8 cellular contexts compared by ENCODE assay signal in the genomic region with DNA sequence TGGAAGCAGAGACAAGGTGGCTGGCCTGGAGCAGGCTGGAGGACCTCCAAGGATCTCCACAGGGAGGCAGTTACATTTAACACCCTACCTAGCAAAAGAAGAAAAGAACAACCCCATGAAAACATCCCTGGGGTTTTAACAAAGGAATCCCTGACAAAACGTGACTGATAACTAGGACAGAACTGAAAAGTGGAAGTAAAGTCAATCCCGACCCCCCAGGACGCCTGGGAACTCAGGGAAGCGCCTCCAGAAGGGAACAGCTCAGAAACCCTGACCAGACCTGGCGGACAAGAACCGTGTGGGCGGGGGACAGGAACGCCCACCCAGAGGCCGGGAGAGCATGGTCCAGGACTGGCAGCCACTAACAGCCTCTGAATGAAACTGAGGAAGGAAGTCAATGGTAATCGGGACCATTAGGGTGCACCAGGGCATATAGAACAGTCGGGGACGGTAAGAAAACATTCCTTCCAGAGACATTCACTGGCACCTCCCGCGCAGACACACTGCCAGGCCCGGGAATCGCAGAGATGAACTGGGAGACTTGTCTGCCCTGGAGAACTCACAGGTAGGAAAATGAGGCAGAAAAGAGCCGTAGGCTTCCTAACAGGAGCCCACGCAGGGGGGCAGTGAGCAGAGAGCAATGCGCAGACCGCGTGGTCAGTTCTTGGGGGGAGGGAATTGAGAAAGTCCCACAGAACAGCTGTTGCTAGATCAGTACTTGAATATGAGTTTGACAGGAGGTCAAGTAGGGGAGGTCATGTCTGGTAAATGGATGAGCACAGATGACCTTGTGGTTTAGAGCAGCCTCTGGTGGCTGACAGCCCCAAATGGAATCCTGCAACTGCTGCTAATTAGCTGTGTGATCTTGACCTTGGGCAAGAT. TPM values are rescaled to one million over a fixed set of nuclear protein-coding genes. Genes with fewer than 3 reads are reported as not detected.
DNase-seq lines count a peak whose midpoint lies in the region; ATAC-seq, FAIRE-seq and TF ChIP-seq lines count a peak whose summit lies in the region.

No MANE protein-coding gene starts in this region.

- POLR2A ChIA-PET in endothelial cell of umbilical vein (lab: Charles Lee): interaction anchor here (0.9 kb wide), 1 partner anchor 150 kb away, joined by 3 read pairs; a partner anchor contains a TSS

- peak; percentile 58 for ATAC-seq in memory B cell (ENCODE audit: low read depth)

- peak overlapping the region; percentile 66 for H2AFZ ChIP-seq in endothelial cell of umbilical vein (ENCODE audit: low read depth, low read length)

- peak overlapping the region; percentile 57 for H3K4me3 ChIP-seq in GM06990 (replicated peaks; ENCODE audit: low read depth, low read length)
- peak overlapping the region in 2 of 3 experiments; percentile 35 to 49 for H3K4me3 ChIP-seq in endothelial cell of umbilical vein (replicated peaks in 1 of 3; ENCODE audit: insufficient read depth in 1 of 3, low read depth in 1 of 3, low read length in 3 of 3)
- peak overlapping the region in 1 of 3 donors; percentile 54 for H3K4me3 ChIP-seq in thyroid gland (replicated peaks in 1 of 3)

- no TSS peak for BruUV-seq in endothelial cell of umbilical vein (replicated peaks; lab: Mats Ljungman, UMichigan)

- H3K9me3 Mint-ChIP-seq in HFFc6 (no peaks in the 10 kb centered on the region), memory B cell (no peaks in the 10 kb centered on the region)
- no peaks in the 10 kb centered on the region for H3K9me3 Mint-ChIP-seq in T-helper 2 cell treated with Interferon-gamma antibody and Interleukin-4, amounts not matched to agents 5 μg/mL and 100 μg/mL, for 36 hours

- dilution Hi-C loops in endothelial cell of umbilical vein (cut with MboI; ENCODE audit: extremely low pct_ligation_motif_present, low sequenced_read_pairs): no loop called here

- H3K79me2 ChIP-seq in endothelial cell of umbilical vein (ENCODE audit: control insufficient read depth, insufficient read depth, low read length): peaks cover 35% of the 10 kb centered on the region

- TF ChIP-seq CTCF in 22Rv1 (IDR thresholded peaks at IDR 0.05) (peak; percentile 85), GM06990 (IDR thresholded peaks at IDR 0.05; ENCODE audit: insufficient read depth, low read length, poor library complexity, severe bottlenecking) (peak; percentile 93), HFFc6 (IDR thresholded peaks at IDR 0.05) (peak; percentile 73), endothelial cell of umbilical vein (IDR thresholded peaks at IDR 0.05; ENCODE audit: extremely low read depth in 1 of 2, insufficient read depth in 1 of 2, low read depth in 1 of 2, low read length in 2 of 2) (peak; percentile 68 to 73), thyroid gland (IDR thresholded peaks at IDR 0.05) (peak in 5 of 6 experiments; percentile 18 to 71 (median 57))

- peak overlapping the region; percentile 84 for H3K4me3 Mint-ChIP-seq in HFFc6
- H3K4me3 Mint-ChIP-seq in T-helper 2 cell treated with Interferon-gamma antibody and Interleukin-4, amounts not matched to agents 5 μg/mL and 100 μg/mL, for 36 hours: peak overlapping the region; percentile 75
- peak overlapping the region; percentile 88 for H3K4me3 Mint-ChIP-seq in memory B cell

- H3K9me1 ChIP-seq in endothelial cell of umbilical vein (replicated peaks; ENCODE audit: control insufficient read depth, extremely low read depth, insufficient read depth, low read length): no peaks in the 10 kb centered on the region

- intact Hi-C loops in endothelial cell of umbilical vein (cut with micrococcal nuclease) (loop anchor here (1.0 to 2.0 kb wide), 4 partner anchors 52 to 422 kb away; no protein-coding TSS in a partner anchor), thyroid gland (cut with DNase I) (loop anchor here (5.0 to 10.0 kb wide), 2 partner anchors 102 to 140 kb away; a partner anchor contains a TSS)

- H3K4me2 ChIP-seq in endothelial cell of umbilical vein (ENCODE audit: insufficient read depth, low read length): peak overlapping the region; percentile 67

- H3K27me3 Mint-ChIP-seq in HFFc6 (ENCODE audit: insufficient read depth) (peaks cover 12% of the 10 kb centered on the region), memory B cell (peaks cover 2% of the 10 kb centered on the region)
- H3K27me3 Mint-ChIP-seq in T-helper 2 cell treated with Interferon-gamma antibody and Interleukin-4, amounts not matched to agents 5 μg/mL and 100 μg/mL, for 36 hours (ENCODE audit: low read depth): peaks cover 63% of the 10 kb centered on the region

- no peaks in the 10 kb centered on the region for H4K20me1 ChIP-seq in endothelial cell of umbilical vein (replicated peaks; ENCODE audit: control insufficient read depth, extremely low read depth, insufficient read depth, low read length)

- WGBS in thyroid gland, 2 donors: 37 to 40% methylated on average over 21 of the region's 21 CpGs

- H3K4me1 ChIP-seq in endothelial cell of umbilical vein (ENCODE audit: control insufficient read depth, extremely low read depth, insufficient read depth, low read length) (peaks cover 37% of the 10 kb centered on the region), thyroid gland (peaks cover 12 to 30% of the 10 kb centered on the region in 2 donors)

- H3K27ac ChIP-seq in 22Rv1 (peak overlapping the region; percentile 67), endothelial cell of umbilical vein (ENCODE audit: insufficient read depth, low read depth, low read length) (peak overlapping the region; percentile 68), thyroid gland (peak overlapping the region in 2 of 3 donors; percentile 60 to 83)

- H3K36me3 Mint-ChIP-seq in HFFc6 (ENCODE audit: low read depth) (no peaks in the 10 kb centered on the region), memory B cell (no peaks in the 10 kb centered on the region)
- H3K36me3 Mint-ChIP-seq in T-helper 2 cell treated with Interferon-gamma antibody and Interleukin-4, amounts not matched to agents 5 μg/mL and 100 μg/mL, for 36 hours (ENCODE audit: low read depth): no peaks in the 10 kb centered on the region

- TF ChIP-seq POLR2A in endothelial cell of umbilical vein (IDR thresholded peaks at IDR 0.05; ENCODE audit: low read depth, low read length) (no peak), thyroid gland (IDR thresholded peaks at IDR 0.05) (no peak)

- peak; percentile 35 for DNase-seq in GM06990 (ENCODE audit: extremely low read depth, insufficient read length)
- DNase-seq in HFFc6: peak; percentile 10
- peak; percentile 57 for DNase-seq in NAMALWA (ENCODE audit: low spot score)
- DNase-seq in T-helper 2 cell treated with Interferon-gamma antibody and Interleukin-4, amounts not matched to agents 5 μg/mL and 100 μg/mL, for 36 hours (ENCODE audit: low spot score): no peak
- peak; percentile 79 for DNase-seq in endothelial cell of umbilical vein (ENCODE audit: low read depth, low spot score)
- DNase-seq in memory B cell (ENCODE audit: low spot score in 2 of 2): peak; percentile 16 to 17
- peak; percentile 44 to 48 for DNase-seq in thyroid gland

- H3K27ac Mint-ChIP-seq in HFFc6 (no peak overlapping the region; the same call in 1 of the 2 replicates), memory B cell (no peak overlapping the region)
- no peak overlapping the region for H3K27ac Mint-ChIP-seq in T-helper 2 cell treated with Interferon-gamma antibody and Interleukin-4, amounts not matched to agents 5 μg/mL and 100 μg/mL, for 36 hours

- H3K9ac ChIP-seq in endothelial cell of umbilical vein (replicated peaks; ENCODE audit: extremely low read depth, insufficient read depth, low read length): peak overlapping the region; percentile 55

- H3K36me3 ChIP-seq in GM06990 (ENCODE audit: control insufficient read depth, insufficient read depth, low read length): no peaks in the 10 kb centered on the region
- H3K36me3 ChIP-seq in endothelial cell of umbilical vein (ENCODE audit: control insufficient read depth in 2 of 2, extremely low read depth in 1 of 2, insufficient read depth in 2 of 2, low read length in 2 of 2): no peaks in the 10 kb centered on the region
- no peaks in the 10 kb centered on the region for H3K36me3 ChIP-seq in thyroid gland

- no peaks in the 10 kb centered on the region for H3K9me3 ChIP-seq in endothelial cell of umbilical vein (replicated peaks; ENCODE audit: control insufficient read depth, insufficient read depth, low read length)
- no peaks in the 10 kb centered on the region for H3K9me3 ChIP-seq in thyroid gland

- H3K4me1 Mint-ChIP-seq in HFFc6 (ENCODE audit: low read depth) (peaks cover 19% of the 10 kb centered on the region), memory B cell (peaks cover 17% of the 10 kb centered on the region)
- peaks cover 12% of the 10 kb centered on the region for H3K4me1 Mint-ChIP-seq in T-helper 2 cell treated with Interferon-gamma antibody and Interleukin-4, amounts not matched to agents 5 μg/mL and 100 μg/mL, for 36 hours (ENCODE audit: low read depth)

- CTCF ChIA-PET in endothelial cell of umbilical vein (lab: Charles Lee): interaction anchor here (0.6 to 8.4 kb wide), 33 partner anchors 10 to 559 kb away, joined by 3 to 210 read pairs (median 6); a partner anchor contains a TSS

- FAIRE-seq in endothelial cell of umbilical vein (lab: Jason Lieb, UNC): peak; percentile 81

- H3K27me3 ChIP-seq in GM06990 (replicated peaks; ENCODE audit: control insufficient read depth, insufficient read depth, low read length): no peaks in the 10 kb centered on the region
- H3K27me3 ChIP-seq in endothelial cell of umbilical vein (ENCODE audit: control insufficient read depth in 2 of 2, insufficient read depth in 2 of 2, low read length in 2 of 2): no peaks in the 10 kb centered on the region
- no peaks in the 10 kb centered on the region for H3K27me3 ChIP-seq in thyroid gland

TF ChIP-seq in endothelial cell of umbilical vein, 7 proteins besides CTCF, POLR2A, EP300 and RAD21 (continues in another document):
- TF ChIP-seq MYC (IDR thresholded peaks at IDR 0.05; ENCODE audit: low read depth, low read length) (no peak), POLR2AphosphoS5 (IDR thresholded peaks at IDR 0.05; ENCODE audit: insufficient read depth, low read depth, low read length) (no peak)
- TF ChIP-seq, protein P1, sequence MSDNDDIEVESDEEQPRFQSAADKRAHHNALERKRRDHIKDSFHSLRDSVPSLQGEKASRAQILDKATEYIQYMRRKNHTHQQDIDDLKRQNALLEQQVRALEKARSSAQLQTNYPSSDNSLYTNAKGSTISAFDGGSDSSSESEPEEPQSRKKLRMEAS (IDR thresholded peaks at IDR 0.05; ENCODE audit: insufficient read depth, insufficient read length): no peak

RNA-seq across cellular contexts. Expression of a gene that starts 1.3 kb away (rescaled TPM):
- 1 to 10 TPM; 1.2 to 2.0 (median 1.5) TPM for total RNA-seq in HFFc6 (2021; fragmentation: NEBNext Ultra II Directional; extraction: Animal tissue kit (Norgen Biotek cat#: 25700))
- total RNA-seq in endothelial cell of umbilical vein (30.6 and 32.1 TPM in 2 replicates), thyroid gland (10 to 100 TPM; 16.4 to 36.8 (median 27.1) TPM)
- 26.0 and 28.5 TPM in 2 replicates for polyA plus RNA-seq in endothelial cell of umbilical vein
- polyA plus RNA-seq in endothelial cell of umbilical vein (2011; cell fraction: cytosol; rRNA removed): 14.9 and 17.2 TPM in 2 replicates
- polyA plus RNA-seq in endothelial cell of umbilical vein (2011; cell fraction: nucleus; rRNA removed): 151 and 159 TPM in 2 replicates
- polyA plus RNA-seq in endothelial cell of umbilical vein (2012): 23.1 and 25.1 TPM in 2 replicates
- 58.0 and 77.9 TPM in 2 replicates for polyA minus RNA-seq in endothelial cell of umbilical vein
- polyA minus RNA-seq in endothelial cell of umbilical vein (2011; cell fraction: cytosol; rRNA and poly(A)+ RNA removed): 6.0 TPM
- polyA minus RNA-seq in endothelial cell of umbilical vein (2011; cell fraction: nucleus; rRNA and poly(A)+ RNA removed): 51.3 and 85.5 TPM in 2 replicates

Comparison
In these comparisons a context has a peak if more than half of its experiments do, and no peak if none do; other contexts are left out.
1. RNA of a gene that starts 1.3 kb away (total RNA-seq): 16.4 to 36.8 TPM in thyroid gland and 30.6 to 32.1 TPM in endothelial cell of umbilical vein; 1.2 to 2.0 TPM in HFFc6; every median in the first group is over 4 times any median in the second.
2. Peak in every context shown above with its lines, with median percentiles within 50 percentile points of each other: H3K27ac ChIP-seq, CTCF ChIP-seq and H3K4me3 Mint-ChIP-seq.